ENCODE assay signal across 14 cellular contexts in genomic region chr5:115423541-115423940, GRCh38.
DNase-seq lines count a peak whose midpoint lies in the region; ATAC-seq, FAIRE-seq and TF ChIP-seq lines count a peak whose summit lies in the region.
"Had no signal": no experiment of that assay in that cellular context is flagged by ENCODE, and none has a peak within 500 bp of the region (broad histone marks: within the 10 kb centered on the region; RNA-seq: fewer than 3 reads in every experiment).

No MANE protein-coding gene starts in this region.

- peak overlapping the region in 1 of 2 donors; percentile 15 for H3K9ac ChIP-seq in colonic mucosa (ENCODE audit: low read depth in 2 of 2, low read length in 2 of 2)

- H3K4me3 Mint-ChIP-seq in T-helper 2 cell treated with Interferon-gamma antibody and Interleukin-4, amounts not matched to agents 5 μg/mL and 100 μg/mL, for 36 hours: no peak overlapping the region
- H3K4me3 Mint-ChIP-seq: naive B cell; stimulated activated naive B cell treated with anti-CD40 and anti-IgM and Interleukin-4, amounts not matched to agents 10 μg/mL and 1 μg/mL and 100 μg/mL, for 72 hours had no signal

- intact Hi-C loops in colonic mucosa (cut with DNase I): no loop called here

- H3K27me3 Mint-ChIP-seq in T-helper 2 cell treated with Interferon-gamma antibody and Interleukin-4, amounts not matched to agents 5 μg/mL and 100 μg/mL, for 36 hours (ENCODE audit: low read depth): peaks cover 10% of the 10 kb centered on the region

- H3K4me3 ChIP-seq in colonic mucosa (no peak overlapping the region), small intestine (ENCODE audit: low read depth in 1 of 2, low read length in 2 of 2) (no peak overlapping the region)

- H3K27ac ChIP-seq in colonic mucosa (peak overlapping the region; percentile 24), small intestine (ENCODE audit: low read depth in 1 of 2, low read length in 1 of 2) (peak overlapping the region in 1 of 2 donors; percentile 78)

- no peaks in the 10 kb centered on the region for H3K4me1 Mint-ChIP-seq in T-helper 2 cell treated with Interferon-gamma antibody and Interleukin-4, amounts not matched to agents 5 μg/mL and 100 μg/mL, for 36 hours (ENCODE audit: low read depth)
- H3K4me1 Mint-ChIP-seq: naive B cell; stimulated activated naive B cell treated with anti-CD40 and anti-IgM and Interleukin-4, amounts not matched to agents 10 μg/mL and 1 μg/mL and 100 μg/mL, for 72 hours had no signal

- H3K27me3 ChIP-seq in colonic mucosa (no peaks in the 10 kb centered on the region), small intestine (ENCODE audit: control insufficient read depth in 2 of 2, insufficient read depth in 2 of 2, low read length in 2 of 2) (no peaks in the 10 kb centered on the region)
- H3K27me3 ChIP-seq: BE2C had no signal

- no peaks in the 10 kb centered on the region for H3K36me3 ChIP-seq in colonic mucosa
- no peaks in the 10 kb centered on the region for H3K36me3 ChIP-seq in small intestine (ENCODE audit: control insufficient read depth in 2 of 2, insufficient read depth in 2 of 2, low read length in 2 of 2)
- H3K36me3 ChIP-seq: BE2C had no signal

- H3K36me3 Mint-ChIP-seq in T-helper 2 cell treated with Interferon-gamma antibody and Interleukin-4, amounts not matched to agents 5 μg/mL and 100 μg/mL, for 36 hours (ENCODE audit: low read depth): no peaks in the 10 kb centered on the region
- H3K36me3 Mint-ChIP-seq: naive B cell; stimulated activated naive B cell treated with anti-CD40 and anti-IgM and Interleukin-4, amounts not matched to agents 10 μg/mL and 1 μg/mL and 100 μg/mL, for 72 hours had no signal

- H3K9me3 Mint-ChIP-seq in T-helper 2 cell treated with Interferon-gamma antibody and Interleukin-4, amounts not matched to agents 5 μg/mL and 100 μg/mL, for 36 hours: no peaks in the 10 kb centered on the region
- H3K9me3 Mint-ChIP-seq: stimulated activated naive B cell treated with anti-CD40 and anti-IgM and Interleukin-4, amounts not matched to agents 10 μg/mL and 1 μg/mL and 100 μg/mL, for 72 hours had no signal

- ATAC-seq in left lobe of liver: peak; percentile 43
- ATAC-seq: Panc1; stimulated activated naive B cell treated with anti-CD40 and anti-IgM and Interleukin-4, amounts not matched to agents 10 μg/mL and 1 μg/mL and 100 μg/mL, for 72 hours had no signal

- H3K27ac Mint-ChIP-seq in T-helper 2 cell treated with Interferon-gamma antibody and Interleukin-4, amounts not matched to agents 5 μg/mL and 100 μg/mL, for 36 hours: no peak overlapping the region
- H3K27ac Mint-ChIP-seq: stimulated activated naive B cell treated with anti-CD40 and anti-IgM and Interleukin-4, amounts not matched to agents 10 μg/mL and 1 μg/mL and 100 μg/mL, for 72 hours had no signal

- no peaks in the 10 kb centered on the region for H3K4me1 ChIP-seq in colonic mucosa
- H3K4me1 ChIP-seq in small intestine (ENCODE audit: control insufficient read depth in 2 of 2, insufficient read depth in 1 of 2, low read depth in 1 of 2, low read length in 1 of 2): peaks cover 7% of the 10 kb centered on the region in 2 donors
- H3K4me1 ChIP-seq: BE2C had no signal

- FAIRE-seq in small intestine (lab: Jason Lieb, UNC): no peak

- DNase-seq in LoVo (ENCODE audit: low spot score) (peak; percentile 24), colonic mucosa (peak; percentile 70), left lobe of liver (ENCODE audit: low spot score) (no peak), small intestine (peak; percentile 78), OCI-M1 (lab: John Stamatoyannopoulos, UW) (no peak), NOMO-1 treated with dmso at 0.1 percent for 144 hours (lab: John Stamatoyannopoulos, UW; ENCODE audit: unreplicated experiment) (no peak), RKO (ENCODE audit: low spot score) (no peak)
- DNase-seq in T-helper 2 cell treated with Interferon-gamma antibody and Interleukin-4, amounts not matched to agents 5 μg/mL and 100 μg/mL, for 36 hours (ENCODE audit: low spot score): no peak
- DNase-seq: activated CD4-positive, CD25-positive, alpha-beta regulatory T cell; BE2C; naive B cell; NCI-H1694 treated with DMSO at 0.1 percent for 48 hours; stimulated activated naive B cell treated with anti-CD40 and anti-IgM and Interleukin-4, amounts not matched to agents 10 μg/mL and 1 μg/mL and 100 μg/mL, for 72 hours had no signal

- H3K9me3 ChIP-seq in colonic mucosa (no peaks in the 10 kb centered on the region), small intestine (ENCODE audit: control insufficient read depth, low read depth) (no peaks in the 10 kb centered on the region)
- H3K9me3 ChIP-seq: BE2C had no signal

- TF ChIP-seq CTCF in colonic mucosa (IDR thresholded peaks at IDR 0.05): no peak

- 17 to 42% (median 29%) methylated on average over 5 of the region's 5 CpGs for WGBS in small intestine, 3 donors

Comparison
In these comparisons a context has a peak if more than half of its experiments do, and no peak if none do; other contexts are left out.
1. DNase-seq: peak in LoVo (single experiment), colonic mucosa (single experiment) and small intestine (single experiment); none in left lobe of liver (single experiment), OCI-M1 (single experiment), NOMO-1 treated with dmso at 0.1 percent for 144 hours (single experiment), T-helper 2 cell treated with Interferon-gamma antibody and Interleukin-4, amounts not matched to agents 5 μg/mL and 100 μg/mL, for 36 hours (single experiment) and RKO (single experiment).